22 cellular contexts compared by ENCODE assay signal in genomic region chr9:108443278-108443633, GRCh38.
DNase-seq lines count a peak whose midpoint lies in the region; ATAC-seq, FAIRE-seq and TF ChIP-seq lines count a peak whose summit lies in the region.
"Had no signal": no experiment of that assay in that cellular context is flagged by ENCODE, and none has a peak within 500 bp of the region (broad histone marks: within the 10 kb centered on the region; RNA-seq: fewer than 3 reads in every experiment).

No MANE protein-coding gene starts in this region.

- H3K79me2 ChIP-seq in SK-N-SH (ENCODE audit: insufficient read depth): no peaks in the 10 kb centered on the region
- no peaks in the 10 kb centered on the region for H3K79me2 ChIP-seq in keratinocyte (ENCODE audit: control insufficient read depth, insufficient read depth, low read length)

- no peaks in the 10 kb centered on the region for H3K9me1 ChIP-seq in keratinocyte (ENCODE audit: control insufficient read depth, extremely low read depth, insufficient read depth, low read length)

- no peaks in the 10 kb centered on the region for H3K9me2 ChIP-seq in SK-N-SH

- TF ChIP-seq RAD21 in SK-N-SH (IDR thresholded peaks at IDR 0.05; ENCODE audit: low read length): no peak

- H3K4me3 ChIP-seq in SK-N-SH (ENCODE audit: low read depth in 2 of 2, low read length in 1 of 2) (peak overlapping the region in 1 of 2 experiments; percentile 59; a peak in 2 of 4 replicates), epithelial cell of esophagus (ENCODE audit: low read length) (peak overlapping the region; percentile 54), keratinocyte (ENCODE audit: control insufficient read depth in 2 of 3, extremely low read depth in 1 of 3, insufficient read depth in 2 of 3, low read depth in 1 of 3, low read length in 3 of 3) (peak overlapping the region in 2 of 3 experiments; percentile 70 to 76), uterus (peak overlapping the region in 1 of 2 donors; percentile 13)

- dilution Hi-C loops in keratinocyte (cut with MboI; ENCODE audit: extremely low pct_ligation_motif_present, low sequenced_read_pairs): no loop called here

- POLR2A ChIA-PET in SK-N-SH (lab: Yijun Ruan, JAX): no interaction called here

- TF ChIP-seq POLR2A in uterus (IDR thresholded peaks at IDR 0.05): no peak

- H3K36me3 ChIP-seq in SK-N-SH (replicated peaks in 1 of 2; ENCODE audit: control insufficient read depth in 1 of 2, insufficient read depth in 2 of 2, low read length in 1 of 2) (no peaks in the 10 kb centered on the region), keratinocyte (ENCODE audit: control insufficient read depth in 2 of 2, extremely low read depth in 1 of 2, insufficient read depth in 2 of 2, low read length in 2 of 2) (no peaks in the 10 kb centered on the region), uterus (no peaks in the 10 kb centered on the region)

- CTCF ChIA-PET in SK-N-SH (lab: Yijun Ruan, JAX): no interaction called here

- peaks cover 0 to 26% of the 10 kb centered on the region in 2 experiments for H3K4me1 ChIP-seq in SK-N-SH (ENCODE audit: control insufficient read depth in 1 of 2, insufficient read depth in 2 of 2, low read depth in 1 of 2, low read length in 1 of 2)
- H3K4me1 ChIP-seq in keratinocyte (ENCODE audit: control insufficient read depth, extremely low read depth, insufficient read depth, low read length): peaks cover 58% of the 10 kb centered on the region
- H3K4me1 ChIP-seq in uterus: peaks cover 0 to 3% of the 10 kb centered on the region in 2 donors

- DNase-seq in SK-N-SH (no peak), epithelial cell of esophagus (ENCODE audit: low read depth) (no peak), keratinocyte (ENCODE audit: low read depth, low spot score) (no peak), uterus (no peak), cerebellum (ENCODE audit: low spot score) (no peak), kidney tubule cell (ENCODE audit: low spot score) (no peak)
- DNase-seq: activated CD8-positive, alpha-beta memory T cell treated with anti-CD3 and anti-CD28 coated beads, Interleukin-2, amount 10 ng/mL, durations not matched to agents 7 days and 5 days; activated effector memory CD4-positive, alpha-beta T cell treated with Interleukin-2 at 50 U/mL for 16 hours; central memory CD4-positive, alpha-beta T cell; effector CD8-positive, alpha-beta T cell; Kasumi-1; NCI-H1105 treated with DMSO at 0.1 percent for 48 hours; NCI-H2107; NCI-H526 treated with DMSO at 0.1 percent for 48 hours; nucleus accumbens; OCI-M1; stimulated activated CD4-positive, alpha-beta T cell treated with anti-CD3 and anti-CD28 coated beads, Interleukin-4, amount 100 ng/mL, for 4 hours; T1000 had no signal

- H4K20me1 ChIP-seq in SK-N-SH (ENCODE audit: insufficient read depth) (no peaks in the 10 kb centered on the region), keratinocyte (ENCODE audit: control insufficient read depth, extremely low read depth, insufficient read depth, low read length) (no peaks in the 10 kb centered on the region)

- H3F3A ChIP-seq in SK-N-SH (replicated peaks; ENCODE audit: insufficient read depth): peaks cover 45% of the 10 kb centered on the region

- WGBS in SK-N-SH (ENCODE audit: low lambda C conversion rate): 16% methylated on average over 3 of the region's 3 CpGs

- no peak for TF ChIP-seq CTCF in SK-N-SH (IDR thresholded peaks at IDR 0.05)
- no peak for TF ChIP-seq CTCF in epithelial cell of esophagus (IDR thresholded peaks at IDR 0.05; ENCODE audit: insufficient read depth, low read depth, low read length, missing control alignments)
- TF ChIP-seq CTCF in keratinocyte (optimal IDR thresholded peaks at IDR 0.05 in 1 of 3, IDR thresholded peaks at IDR 0.05 in 1 of 3, conservative IDR thresholded peaks at IDR 0.05 in 1 of 3; ENCODE audit: extremely low read depth in 1 of 3, insufficient read depth in 2 of 3, low read length in 3 of 3): no peak
- no peak for TF ChIP-seq CTCF in uterus (IDR thresholded peaks at IDR 0.05)

- H3K4me2 ChIP-seq in SK-N-SH: peak overlapping the region; percentile 93
- H3K4me2 ChIP-seq in keratinocyte (ENCODE audit: control insufficient read depth, extremely low read depth, insufficient read depth, low read depth, low read length): peak overlapping the region; percentile 99

- intact Hi-C loops in uterus (cut with DNase I; ENCODE audit: low total_unique reads): no loop called here

- ATAC-seq in SK-N-SH treated with all-trans-retinoic acid at 6 μM for 48 hours (no peak), HG03039 (IDR thresholded peaks at IDR 0.05; ENCODE audit: unreplicated experiment) (no peak)
- ATAC-seq: activated CD4-positive, CD25-positive, alpha-beta regulatory T cell treated with anti-CD3 and anti-CD28 coated beads, Interleukin-2, amount 50 U/mL, for 24 hours; activated CD8-positive, alpha-beta memory T cell treated with anti-CD3 and anti-CD28 coated beads, Interleukin-2, amount 10 ng/mL, durations not matched to agents 7 days and 5 days had no signal

- H3K9me3 ChIP-seq in SK-N-SH (no peaks in the 10 kb centered on the region), keratinocyte (ENCODE audit: control insufficient read depth, low read depth, low read length) (no peaks in the 10 kb centered on the region), uterus (no peaks in the 10 kb centered on the region)

- peak overlapping the region; percentile 72; the same call in 1 of the 2 replicates for H3K9ac ChIP-seq in SK-N-SH
- H3K9ac ChIP-seq in keratinocyte (ENCODE audit: control insufficient read depth, extremely low read depth, insufficient read depth, low read length): peak overlapping the region; percentile 85

- H3K27ac ChIP-seq in SK-N-SH (ENCODE audit: low read depth in 2 of 2, low read length in 1 of 2) (peak overlapping the region in 1 of 2 experiments; percentile 99; a peak in 3 of 4 replicates), keratinocyte (ENCODE audit: control insufficient read depth, insufficient read depth, low read length) (peak overlapping the region; percentile 97), uterus (peak overlapping the region; percentile 49 to 58)
- H3K27ac ChIP-seq: 22Rv1 had no signal

- no peak for FAIRE-seq in keratinocyte (lab: Jason Lieb, UNC)

- H2AFZ ChIP-seq in SK-N-SH (ENCODE audit: low read depth): peak overlapping the region; percentile 34
- peak overlapping the region; percentile 31 for H2AFZ ChIP-seq in keratinocyte (ENCODE audit: control insufficient read depth, low read length)

- peak in 1 of 2 experiments; percentile 10; a peak in 1 of 4 replicates for TF ChIP-seq EP300 in SK-N-SH (IDR thresholded peaks at IDR 0.05; ENCODE audit: borderline replicate concordance in 1 of 2, low read depth in 1 of 2, low read length in 1 of 2)

- H3K27me3 ChIP-seq in SK-N-SH (ENCODE audit: insufficient read depth) (no peaks in the 10 kb centered on the region), keratinocyte (ENCODE audit: control insufficient read depth, extremely low read depth, insufficient read depth, low read length) (no peaks in the 10 kb centered on the region), uterus (no peaks in the 10 kb centered on the region)

TF ChIP-seq in SK-N-SH, 30 proteins besides CTCF, POLR2A, EP300 and RAD21:
- TF ChIP-seq POLR2AphosphoS5 (IDR thresholded peaks at IDR 0.05; ENCODE audit: low read depth, low read length) (no peak), TCF12 (IDR thresholded peaks at IDR 0.05) (peak; percentile 48; the same call in 1 of the 2 replicates), NFIC (IDR thresholded peaks at IDR 0.05; ENCODE audit: borderline replicate concordance) (no peak), IRF3 (IDR thresholded peaks at IDR 0.05; ENCODE audit: low read depth, low read length) (no peak), MEF2A (IDR thresholded peaks at IDR 0.05; ENCODE audit: borderline replicate concordance, low read depth) (no peak)
TF ChIP-seq in SK-N-SH: peak in this region for 1.

TF ChIP-seq in SK-N-SH treated with all-trans-retinoic acid at 6 μM for 48 hours, 23 proteins besides CTCF, POLR2A, EP300 and RAD21:
- TF ChIP-seq PPARA (CRISPR knock-in tag; IDR thresholded peaks at IDR 0.05; ENCODE audit: borderline replicate concordance) (no peak), ZNF8 (CRISPR knock-in tag; IDR thresholded peaks at IDR 0.05) (no peak), BACH2 (CRISPR knock-in tag; IDR thresholded peaks at IDR 0.05; ENCODE audit: borderline replicate concordance) (no peak), OSR1 (CRISPR knock-in tag; IDR thresholded peaks at IDR 0.05) (no peak), TOX (CRISPR knock-in tag; IDR thresholded peaks at IDR 0.05; ENCODE audit: borderline replicate concordance) (no peak), ZNF70 (CRISPR knock-in tag; IDR thresholded peaks at IDR 0.05) (no peak), CSRNP3 (CRISPR knock-in tag; IDR thresholded peaks at IDR 0.05) (no peak), ZFP30 (CRISPR knock-in tag; IDR thresholded peaks at IDR 0.05) (no peak), PATZ1 (CRISPR knock-in tag; IDR thresholded peaks at IDR 0.05; ENCODE audit: borderline replicate concordance) (no peak)
